In genomic region chr1:200873671-200874397, GRCh38 we compare ENCODE assay signal across 1 cellular context.
TF ChIP-seq lines count a peak whose summit lies in the region.

No MANE protein-coding gene starts in this region.

TF ChIP-seq in K562, 482 proteins besides CTCF, POLR2A, EP300 and RAD21 (continued from another document):
- TF ChIP-seq ZBTB33 (CRISPR knock-in tag; IDR thresholded peaks at IDR 0.05), result peak; percentile 19; the same call in 1 of the 2 replicates
